17 cellular contexts compared by ENCODE assay signal in the genomic region with DNA sequence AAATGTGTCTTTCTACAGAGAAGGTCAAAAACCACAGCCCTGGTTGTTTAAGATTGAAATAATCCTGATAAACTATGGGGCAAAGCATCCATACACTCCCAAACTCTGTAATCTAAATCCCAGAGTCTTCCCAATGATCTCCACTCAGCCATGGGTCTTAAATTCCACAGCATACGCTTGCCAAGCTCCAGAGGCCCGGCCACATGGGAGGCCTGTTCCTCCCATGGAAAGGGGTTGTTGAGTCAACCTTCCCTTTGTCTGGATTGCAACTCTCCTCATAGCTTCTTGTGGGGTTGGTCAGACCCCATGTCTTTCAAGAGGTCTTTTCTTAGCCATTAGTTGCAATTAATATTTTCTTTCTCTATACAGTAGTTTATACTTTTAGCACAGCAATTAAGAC. TPM values are rescaled to one million over a fixed set of nuclear protein-coding genes. Genes with fewer than 3 reads are reported as not detected.
DNase-seq lines count a peak whose midpoint lies in the region; ATAC-seq, FAIRE-seq and TF ChIP-seq lines count a peak whose summit lies in the region.
"Had no signal": no experiment of that assay in that cellular context is flagged by ENCODE, and none has a peak within 500 bp of the region (broad histone marks: within the 10 kb centered on the region; RNA-seq: fewer than 3 reads in every experiment).

No MANE protein-coding gene starts in this region.

- H3K4me1 Mint-ChIP-seq in Caco-2 (ENCODE audit: low read depth, unreplicated experiment) (no peaks in the 10 kb centered on the region), WTC11 (peaks cover 10% of the 10 kb centered on the region), immature natural killer cell (no peaks in the 10 kb centered on the region)

- H3K36me3 ChIP-seq in Caco-2 (ENCODE audit: control insufficient read depth, insufficient read depth, low read length) (no peaks in the 10 kb centered on the region), left ventricle myocardium inferior (no peaks in the 10 kb centered on the region), neutrophil (peaks cover 2% of the 10 kb centered on the region), small intestine (ENCODE audit: control insufficient read depth in 2 of 2, insufficient read depth in 2 of 2, low read length in 2 of 2) (no peaks in the 10 kb centered on the region)

- no peaks in the 10 kb centered on the region for H3K36me3 Mint-ChIP-seq in Caco-2 (ENCODE audit: insufficient read depth, unreplicated experiment)
- no peaks in the 10 kb centered on the region for H3K36me3 Mint-ChIP-seq in WTC11
- no peaks in the 10 kb centered on the region for H3K36me3 Mint-ChIP-seq in immature natural killer cell
- H3K36me3 Mint-ChIP-seq: CD4-positive, CD25-positive, alpha-beta regulatory T cell; IgD-negative memory B cell had no signal

- intact Hi-C loops in Caco-2 (cut with micrococcal nuclease; ENCODE audit: unreplicated experiment) (loop anchor here (2.0 kb wide), 1 partner anchor 65 kb away; no protein-coding TSS in a partner anchor), left ventricle myocardium inferior (cut with micrococcal nuclease) (no loop called here)

- H3K27me3 Mint-ChIP-seq in Caco-2 (ENCODE audit: insufficient read depth, unreplicated experiment): peaks cover 2% of the 10 kb centered on the region
- H3K27me3 Mint-ChIP-seq in WTC11 (ENCODE audit: low read depth): peaks cover 25% of the 10 kb centered on the region
- H3K27me3 Mint-ChIP-seq in immature natural killer cell (ENCODE audit: low read depth in 3 of 3): peaks cover 0 to 10% (median 7%) of the 10 kb centered on the region in 3 donors

- H3K27ac Mint-ChIP-seq in Caco-2 (ENCODE audit: unreplicated experiment): no peak overlapping the region
- no peak overlapping the region for H3K27ac Mint-ChIP-seq in WTC11
- no peak overlapping the region for H3K27ac Mint-ChIP-seq in immature natural killer cell
- H3K27ac Mint-ChIP-seq: CD4-positive, CD25-positive, alpha-beta regulatory T cell; H9; IgD-negative memory B cell had no signal

- POLR2A ChIA-PET in Caco-2 (lab: Charles Lee): no interaction called here
- POLR2A ChIA-PET in WTC11 (lab: Charles Lee): interaction anchor here (0.6 kb wide), 1 partner anchor 455 kb away, joined by 3 read pairs; no protein-coding TSS in a partner anchor

- H3K9me3 Mint-ChIP-seq in Caco-2 (ENCODE audit: unreplicated experiment) (no peaks in the 10 kb centered on the region), WTC11 (peaks cover 4% of the 10 kb centered on the region), immature natural killer cell (no peaks in the 10 kb centered on the region)
- H3K9me3 Mint-ChIP-seq: H9, IgD-negative memory B cell had no signal

- WGBS in small intestine, 3 donors: 84 to 93% (median 85%) methylated on average over 2 of the region's 2 CpGs

- CTCF ChIA-PET in Caco-2 (lab: Charles Lee): interaction anchor here (1.0 kb wide), 1 partner anchor 38 kb away, joined by 4 read pairs; no protein-coding TSS in a partner anchor
- CTCF ChIA-PET in WTC11 (lab: Charles Lee): interaction anchor here (1.6 kb wide), 1 partner anchor 38 kb away, joined by 5 read pairs; no protein-coding TSS in a partner anchor

- TF ChIP-seq CTCF in Caco-2 (IDR thresholded peaks at IDR 0.05; ENCODE audit: insufficient read depth in 1 of 2, low read depth in 1 of 2, low read length in 1 of 2, severe bottlenecking in 1 of 2, unreplicated experiment in 1 of 2): no peak
- no peak for TF ChIP-seq CTCF in WTC11 (IDR thresholded peaks at IDR 0.05)
- TF ChIP-seq CTCF in left ventricle myocardium inferior (IDR thresholded peaks at IDR 0.05; ENCODE audit: borderline replicate concordance): no peak
- no peak for TF ChIP-seq CTCF in neutrophil (IDR thresholded peaks at IDR 0.05)

- H3K27me3 ChIP-seq in Caco-2 (replicated peaks; ENCODE audit: control insufficient read depth, insufficient read depth, low read length): no peaks in the 10 kb centered on the region
- H3K27me3 ChIP-seq in left ventricle myocardium inferior (ENCODE audit: low read depth): no peaks in the 10 kb centered on the region
- no peaks in the 10 kb centered on the region for H3K27me3 ChIP-seq in neutrophil
- peaks cover 0 to 4% of the 10 kb centered on the region in 2 donors for H3K27me3 ChIP-seq in small intestine (ENCODE audit: control insufficient read depth in 2 of 2, insufficient read depth in 2 of 2, low read length in 2 of 2)

- no TSS peak for BruUV-seq in Caco-2 (replicated peaks; lab: Mats Ljungman, UMichigan)

- ATAC-seq in WTC11: no peak
- no peak for ATAC-seq in left lobe of liver

- H3K4me1 ChIP-seq in Caco-2 (peaks cover 12% of the 10 kb centered on the region; the same call in 1 of the 2 replicates), left ventricle myocardium inferior (peaks cover 60% of the 10 kb centered on the region), neutrophil (ENCODE audit: control insufficient read depth in 1 of 2, insufficient read depth in 1 of 2, low read depth in 1 of 2, low read length in 1 of 2) (peaks cover 39 to 65% of the 10 kb centered on the region in 2 experiments), small intestine (ENCODE audit: control insufficient read depth in 2 of 2, insufficient read depth in 1 of 2, low read depth in 1 of 2, low read length in 1 of 2) (peaks cover 0 to 2% of the 10 kb centered on the region in 2 donors)
- H3K4me1 ChIP-seq: A549 had no signal

- DNase-seq in Caco-2 (no peak), WTC11 (ENCODE audit: low spot score) (no peak), left ventricle myocardium inferior (no peak), immature natural killer cell (no peak), AG08396 (ENCODE audit: low spot score) (no peak), left lobe of liver (ENCODE audit: low spot score) (no peak), small intestine (no peak)
- DNase-seq: DMS79, NCI-H1417, NCI-H2081 had no signal

- H3K27ac ChIP-seq in left ventricle myocardium inferior (replicated peaks): peak overlapping the region; percentile 83
- H3K27ac ChIP-seq in neutrophil: peak overlapping the region; percentile 87
- no peak overlapping the region for H3K27ac ChIP-seq in small intestine (ENCODE audit: low read depth in 1 of 2, low read length in 1 of 2)
- H3K27ac ChIP-seq: A549 had no signal

- H3K4me3 Mint-ChIP-seq in Caco-2 (ENCODE audit: unreplicated experiment) (peak overlapping the region; percentile 84), WTC11 (peak overlapping the region; percentile 80), immature natural killer cell (no peak overlapping the region)
- H3K4me3 Mint-ChIP-seq: CD4-positive, CD25-positive, alpha-beta regulatory T cell had no signal

- no peak for FAIRE-seq in small intestine (lab: Jason Lieb, UNC)
- FAIRE-seq: A549, G401.6 had no signal

- no peak overlapping the region for H3K4me3 ChIP-seq in Caco-2 (ENCODE audit: low read depth, low read length)
- peak overlapping the region; percentile 70 for H3K4me3 ChIP-seq in left ventricle myocardium inferior
- peak overlapping the region; percentile 76 to 99 for H3K4me3 ChIP-seq in neutrophil (ENCODE audit: low read depth in 1 of 2, low read length in 1 of 2)
- no peak overlapping the region for H3K4me3 ChIP-seq in small intestine (ENCODE audit: low read depth in 1 of 2, low read length in 2 of 2)

- H3K9me3 ChIP-seq in Caco-2: no peaks in the 10 kb centered on the region
- no peaks in the 10 kb centered on the region for H3K9me3 ChIP-seq in left ventricle myocardium inferior (replicated peaks)
- H3K9me3 ChIP-seq in neutrophil: no peaks in the 10 kb centered on the region
- H3K9me3 ChIP-seq in small intestine (ENCODE audit: control insufficient read depth, low read depth): no peaks in the 10 kb centered on the region
- H3K9me3 ChIP-seq: A549 had no signal

TF ChIP-seq in WTC11, 78 proteins besides CTCF, POLR2A, EP300 and RAD21 (continues in another document):
- TF ChIP-seq E2F1 (CRISPR knock-in tag; IDR thresholded peaks at IDR 0.05) (no peak), ZMAT4 (CRISPR knock-in tag; IDR thresholded peaks at IDR 0.05) (no peak), JUN (CRISPR knock-in tag; IDR thresholded peaks at IDR 0.05) (no peak), ZNF219 (CRISPR knock-in tag; IDR thresholded peaks at IDR 0.05; ENCODE audit: borderline replicate concordance) (no peak)
- TF ChIP-seq, protein P1, sequence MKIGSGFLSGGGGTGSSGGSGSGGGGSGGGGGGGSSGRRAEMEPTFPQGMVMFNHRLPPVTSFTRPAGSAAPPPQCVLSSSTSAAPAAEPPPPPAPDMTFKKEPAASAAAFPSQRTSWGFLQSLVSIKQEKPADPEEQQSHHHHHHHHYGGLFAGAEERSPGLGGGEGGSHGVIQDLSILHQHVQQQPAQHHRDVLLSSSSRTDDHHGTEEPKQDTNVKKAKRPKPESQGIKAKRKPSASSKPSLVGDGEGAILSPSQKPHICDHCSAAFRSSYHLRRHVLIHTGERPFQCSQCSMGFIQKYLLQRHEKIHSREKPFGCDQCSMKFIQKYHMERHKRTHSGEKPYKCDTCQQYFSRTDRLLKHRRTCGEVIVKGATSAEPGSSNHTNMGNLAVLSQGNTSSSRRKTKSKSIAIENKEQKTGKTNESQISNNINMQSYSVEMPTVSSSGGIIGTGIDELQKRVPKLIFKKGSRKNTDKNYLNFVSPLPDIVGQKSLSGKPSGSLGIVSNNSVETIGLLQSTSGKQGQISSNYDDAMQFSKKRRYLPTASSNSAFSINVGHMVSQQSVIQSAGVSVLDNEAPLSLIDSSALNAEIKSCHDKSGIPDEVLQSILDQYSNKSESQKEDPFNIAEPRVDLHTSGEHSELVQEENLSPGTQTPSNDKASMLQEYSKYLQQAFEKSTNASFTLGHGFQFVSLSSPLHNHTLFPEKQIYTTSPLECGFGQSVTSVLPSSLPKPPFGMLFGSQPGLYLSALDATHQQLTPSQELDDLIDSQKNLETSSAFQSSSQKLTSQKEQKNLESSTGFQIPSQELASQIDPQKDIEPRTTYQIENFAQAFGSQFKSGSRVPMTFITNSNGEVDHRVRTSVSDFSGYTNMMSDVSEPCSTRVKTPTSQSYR (CRISPR knock-in tag; IDR thresholded peaks at IDR 0.05): no peak

RNA-seq across cellular contexts. Expression of gene STEAP4, which starts 0.7 kb away (rescaled TPM):
- total RNA-seq in Caco-2 (2022): 0.05 TPM in 1 of 2 replicates, not detected in the other
- total RNA-seq in WTC11 (2021): 0.09 to 0.18 TPM (median 0.17 TPM) in 3 replicates
- 15.7 TPM for total RNA-seq in left ventricle myocardium inferior
- not detected for polyA plus RNA-seq in immature natural killer cell
- 28.3 TPM for total RNA-seq in left lobe of liver
- 1 to 10 TPM in 1 of 3 donors, under 1 TPM in 2; 0.22 to 5.7 (median 0.54) TPM for polyA plus RNA-seq in small intestine
- total RNA-seq: CD4-positive, CD25-positive, alpha-beta regulatory T cell; H9; OCI-LY7 had no signal
- polyA plus RNA-seq: A549; CD4-positive, CD25-positive, alpha-beta regulatory T cell had no signal

Comparison
In these comparisons a context has a peak if more than half of its experiments do, and no peak if none do; other contexts are left out.
1. H3K4me3 ChIP-seq: peak in left ventricle myocardium inferior (single experiment) and neutrophil (2 of 2); none in Caco-2 (single experiment) and small intestine (0 of 2).
2. H3K4me3 Mint-ChIP-seq: peak in Caco-2 (single experiment) and WTC11 (single experiment); none in immature natural killer cell (0 of 5).
3. H3K27ac ChIP-seq: peak in left ventricle myocardium inferior (single experiment) and neutrophil (single experiment); none in small intestine (0 of 2).
4. RNA of gene STEAP4, which starts 0.7 kb away (total RNA-seq): 28.3 TPM in left lobe of liver (single experiment) and 15.7 TPM in left ventricle myocardium inferior (single experiment); 0.09 to 0.18 TPM in WTC11 and 0.05 TPM in Caco-2; every median in the first group is over 10 times any median in the second.